In the genomic region with DNA sequence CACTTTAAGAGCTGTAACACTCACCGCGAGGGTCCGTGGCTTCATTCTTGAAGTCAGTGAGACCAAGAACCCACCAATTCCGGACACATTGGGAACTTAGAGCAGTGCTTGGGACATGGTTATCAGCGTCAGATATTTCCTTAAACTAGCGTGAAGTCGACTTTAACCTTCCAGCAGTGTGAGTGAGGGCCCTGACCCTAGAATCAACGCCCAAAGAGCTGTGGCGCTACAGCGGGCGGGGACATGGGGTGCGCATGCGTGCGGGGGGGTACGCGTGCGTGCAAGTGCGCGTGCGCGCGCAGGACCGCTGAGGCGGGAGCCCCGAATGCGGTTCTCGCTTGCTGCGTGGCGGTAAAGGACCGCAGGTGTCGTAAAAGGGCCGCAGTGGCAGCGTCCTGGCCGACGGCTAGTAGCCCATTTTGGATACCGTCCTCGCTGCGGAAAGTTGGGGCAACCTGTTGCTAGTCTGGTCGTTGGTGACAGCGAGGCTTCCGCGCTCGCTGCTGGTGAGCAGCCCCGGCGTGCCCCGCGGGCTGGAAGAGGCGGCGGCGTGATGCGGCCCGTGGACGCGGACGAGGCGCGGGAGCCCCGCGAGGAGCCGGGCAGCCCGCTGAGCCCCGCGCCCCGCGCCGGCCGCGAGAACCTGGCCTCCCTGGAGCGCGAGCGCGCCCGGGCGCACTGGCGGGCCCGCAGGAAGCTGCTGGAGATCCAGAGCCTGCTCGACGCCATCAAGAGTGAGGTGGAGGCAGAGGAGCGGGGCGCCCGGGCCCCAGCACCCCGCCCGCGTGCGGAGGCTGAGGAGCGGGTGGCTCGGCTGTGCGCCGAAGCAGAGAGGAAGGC, we compare ENCODE assay signal across 1 cellular context.
TF ChIP-seq lines count a peak whose summit lies in the region.

No MANE protein-coding gene starts in this region.

TF ChIP-seq in K562, 482 proteins besides CTCF, POLR2A, EP300 and RAD21 (continued from another document and continues in another):
- TF ChIP-seq, protein P1, sequence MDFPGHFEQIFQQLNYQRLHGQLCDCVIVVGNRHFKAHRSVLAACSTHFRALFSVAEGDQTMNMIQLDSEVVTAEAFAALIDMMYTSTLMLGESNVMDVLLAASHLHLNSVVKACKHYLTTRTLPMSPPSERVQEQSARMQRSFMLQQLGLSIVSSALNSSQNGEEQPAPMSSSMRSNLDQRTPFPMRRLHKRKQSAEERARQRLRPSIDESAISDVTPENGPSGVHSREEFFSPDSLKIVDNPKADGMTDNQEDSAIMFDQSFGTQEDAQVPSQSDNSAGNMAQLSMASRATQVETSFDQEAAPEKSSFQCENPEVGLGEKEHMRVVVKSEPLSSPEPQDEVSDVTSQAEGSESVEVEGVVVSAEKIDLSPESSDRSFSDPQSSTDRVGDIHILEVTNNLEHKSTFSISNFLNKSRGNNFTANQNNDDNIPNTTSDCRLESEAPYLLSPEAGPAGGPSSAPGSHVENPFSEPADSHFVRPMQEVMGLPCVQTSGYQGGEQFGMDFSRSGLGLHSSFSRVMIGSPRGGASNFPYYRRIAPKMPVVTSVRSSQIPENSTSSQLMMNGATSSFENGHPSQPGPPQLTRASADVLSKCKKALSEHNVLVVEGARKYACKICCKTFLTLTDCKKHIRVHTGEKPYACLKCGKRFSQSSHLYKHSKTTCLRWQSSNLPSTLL (IDR thresholded peaks at IDR 0.05), result no peak
- TF ChIP-seq NR3C1 (CRISPR knock-in tag; IDR thresholded peaks at IDR 0.05) (no peak), ZNF780A (CRISPR knock-in tag; IDR thresholded peaks at IDR 0.05) (no peak), HDAC3 (IDR thresholded peaks at IDR 0.05; ENCODE audit: borderline replicate concordance, partially characterized antibody) (no peak), PHB (CRISPR knock-in tag; IDR thresholded peaks at IDR 0.05) (no peak), ZNF239 (CRISPR knock-in tag; IDR thresholded peaks at IDR 0.05) (no peak), GABPA (tag; conservative IDR thresholded peaks at IDR 0.05; ENCODE audit: low read depth) (no peak), ZNF644 (tag; IDR thresholded peaks at IDR 0.05; ENCODE audit: low read depth) (no peak; the same call in 1 of the 2 replicates), CHCHD3 (CRISPR knock-in tag; IDR thresholded peaks at IDR 0.05) (no peak), NONO (IDR thresholded peaks at IDR 0.05; ENCODE audit: low read depth in 2 of 2, low read length in 1 of 2) (peak; percentile 75 to 80; a peak in 3 of 4 replicates), MBD2 (IDR thresholded peaks at IDR 0.05; ENCODE audit: borderline replicate concordance, low read depth) (0 out of 2 replicates have a peak, but pooled peaks have one; percentile 16), MAZ (CRISPR knock-in tag; conservative IDR thresholded peaks at IDR 0.05 in 1 of 2, IDR thresholded peaks at IDR 0.05 in 1 of 2) (peak; percentile 61 to 67; a peak in 2 of 4 replicates), C11orf30 (IDR thresholded peaks at IDR 0.05; ENCODE audit: low read depth) (no peak), DIDO1 (tag; IDR thresholded peaks at IDR 0.05; ENCODE audit: low read depth) (no peak), NUFIP1 (IDR thresholded peaks at IDR 0.05; ENCODE audit: partially characterized antibody) (no peak), TEAD4 (IDR thresholded peaks at IDR 0.05; ENCODE audit: low read length) (peak; percentile 13; the same call in 1 of the 2 replicates), TEAD4 (CRISPR knock-in tag; IDR thresholded peaks at IDR 0.05; ENCODE audit: borderline replicate concordance) (no peak; the same call in 1 of the 2 replicates), HNRNPLL (IDR thresholded peaks at IDR 0.05; ENCODE audit: low read depth, low read length, poor library complexity, severe bottlenecking) (peak; percentile 88), NCOA6 (IDR thresholded peaks at IDR 0.05) (no peak), RBM17 (IDR thresholded peaks at IDR 0.05; ENCODE audit: borderline replicate concordance, low read depth, low read length) (no peak), HNRNPL (IDR thresholded peaks at IDR 0.05; ENCODE audit: low read depth, low read length) (no peak), SRSF3 (IDR thresholded peaks at IDR 0.05; ENCODE audit: insufficient read depth, low read length) (no peak), SUPT5H (IDR thresholded peaks at IDR 0.05) (peak; percentile 98), RNF2 (IDR thresholded peaks at IDR 0.05) (peak; percentile 42), CEBPB (tag; IDR thresholded peaks at IDR 0.05) (no peak), NRF1 (conservative IDR thresholded peaks at IDR 0.05 in 1 of 2, IDR thresholded peaks at IDR 0.05 in 1 of 2) (peak; percentile 100), PHF20 (IDR thresholded peaks at IDR 0.05; ENCODE audit: partially characterized antibody) (peak; percentile 12), SETDB1 (IDR thresholded peaks at IDR 0.05; ENCODE audit: low read length) (peak; percentile 94), PHF21A (IDR thresholded peaks at IDR 0.05; ENCODE audit: borderline replicate concordance, low read depth) (no peak), MYBL2 (IDR thresholded peaks at IDR 0.05; ENCODE audit: low read depth) (no peak), MYBL2 (CRISPR knock-in tag; IDR thresholded peaks at IDR 0.05; ENCODE audit: borderline replicate concordance) (no peak), BACH1 (tag; IDR thresholded peaks at IDR 0.05) (no peak)
- TF ChIP-seq, protein P2, sequence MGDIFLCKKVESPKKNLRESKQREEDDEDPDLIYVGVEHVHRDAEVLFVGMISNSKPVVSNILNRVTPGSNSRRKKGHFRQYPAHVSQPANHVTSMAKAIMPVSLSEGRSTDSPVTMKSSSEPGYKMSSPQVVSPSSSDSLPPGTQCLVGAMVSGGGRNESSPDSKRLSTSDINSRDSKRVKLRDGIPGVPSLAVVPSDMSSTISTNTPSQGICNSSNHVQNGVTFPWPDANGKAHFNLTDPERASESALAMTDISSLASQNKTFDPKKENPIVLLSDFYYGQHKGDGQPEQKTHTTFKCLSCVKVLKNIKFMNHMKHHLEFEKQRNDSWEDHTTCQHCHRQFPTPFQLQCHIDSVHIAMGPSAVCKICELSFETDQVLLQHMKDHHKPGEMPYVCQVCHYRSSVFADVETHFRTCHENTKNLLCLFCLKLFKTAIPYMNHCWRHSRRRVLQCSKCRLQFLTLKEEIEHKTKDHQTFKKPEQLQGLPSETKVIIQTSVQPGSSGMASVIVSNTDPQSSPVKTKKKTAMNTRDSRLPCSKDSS (IDR thresholded peaks at IDR 0.05; ENCODE audit: low read depth, partially characterized antibody), result no peak
- TF ChIP-seq, protein P3, sequence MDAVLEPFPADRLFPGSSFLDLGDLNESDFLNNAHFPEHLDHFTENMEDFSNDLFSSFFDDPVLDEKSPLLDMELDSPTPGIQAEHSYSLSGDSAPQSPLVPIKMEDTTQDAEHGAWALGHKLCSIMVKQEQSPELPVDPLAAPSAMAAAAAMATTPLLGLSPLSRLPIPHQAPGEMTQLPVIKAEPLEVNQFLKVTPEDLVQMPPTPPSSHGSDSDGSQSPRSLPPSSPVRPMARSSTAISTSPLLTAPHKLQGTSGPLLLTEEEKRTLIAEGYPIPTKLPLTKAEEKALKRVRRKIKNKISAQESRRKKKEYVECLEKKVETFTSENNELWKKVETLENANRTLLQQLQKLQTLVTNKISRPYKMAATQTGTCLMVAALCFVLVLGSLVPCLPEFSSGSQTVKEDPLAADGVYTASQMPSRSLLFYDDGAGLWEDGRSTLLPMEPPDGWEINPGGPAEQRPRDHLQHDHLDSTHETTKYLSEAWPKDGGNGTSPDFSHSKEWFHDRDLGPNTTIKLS (IDR thresholded peaks at IDR 0.05; ENCODE audit: borderline replicate concordance, low read depth), result peak; percentile 78
- TF ChIP-seq, protein P4, sequence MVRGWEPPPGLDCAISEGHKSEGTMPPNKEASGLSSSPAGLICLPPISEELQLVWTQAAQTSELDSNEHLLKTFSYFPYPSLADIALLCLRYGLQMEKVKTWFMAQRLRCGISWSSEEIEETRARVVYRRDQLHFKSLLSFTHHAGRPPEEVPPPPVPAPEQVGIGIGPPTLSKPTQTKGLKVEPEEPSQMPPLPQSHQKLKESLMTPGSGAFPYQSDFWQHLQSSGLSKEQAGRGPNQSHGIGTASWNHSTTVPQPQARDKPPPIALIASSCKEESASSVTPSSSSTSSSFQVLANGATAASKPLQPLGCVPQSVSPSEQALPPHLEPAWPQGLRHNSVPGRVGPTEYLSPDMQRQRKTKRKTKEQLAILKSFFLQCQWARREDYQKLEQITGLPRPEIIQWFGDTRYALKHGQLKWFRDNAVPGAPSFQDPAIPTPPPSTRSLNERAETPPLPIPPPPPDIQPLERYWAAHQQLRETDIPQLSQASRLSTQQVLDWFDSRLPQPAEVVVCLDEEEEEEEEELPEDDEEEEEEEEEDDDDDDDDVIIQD (CRISPR knock-in tag; IDR thresholded peaks at IDR 0.05), result no peak
- TF ChIP-seq, protein P5, sequence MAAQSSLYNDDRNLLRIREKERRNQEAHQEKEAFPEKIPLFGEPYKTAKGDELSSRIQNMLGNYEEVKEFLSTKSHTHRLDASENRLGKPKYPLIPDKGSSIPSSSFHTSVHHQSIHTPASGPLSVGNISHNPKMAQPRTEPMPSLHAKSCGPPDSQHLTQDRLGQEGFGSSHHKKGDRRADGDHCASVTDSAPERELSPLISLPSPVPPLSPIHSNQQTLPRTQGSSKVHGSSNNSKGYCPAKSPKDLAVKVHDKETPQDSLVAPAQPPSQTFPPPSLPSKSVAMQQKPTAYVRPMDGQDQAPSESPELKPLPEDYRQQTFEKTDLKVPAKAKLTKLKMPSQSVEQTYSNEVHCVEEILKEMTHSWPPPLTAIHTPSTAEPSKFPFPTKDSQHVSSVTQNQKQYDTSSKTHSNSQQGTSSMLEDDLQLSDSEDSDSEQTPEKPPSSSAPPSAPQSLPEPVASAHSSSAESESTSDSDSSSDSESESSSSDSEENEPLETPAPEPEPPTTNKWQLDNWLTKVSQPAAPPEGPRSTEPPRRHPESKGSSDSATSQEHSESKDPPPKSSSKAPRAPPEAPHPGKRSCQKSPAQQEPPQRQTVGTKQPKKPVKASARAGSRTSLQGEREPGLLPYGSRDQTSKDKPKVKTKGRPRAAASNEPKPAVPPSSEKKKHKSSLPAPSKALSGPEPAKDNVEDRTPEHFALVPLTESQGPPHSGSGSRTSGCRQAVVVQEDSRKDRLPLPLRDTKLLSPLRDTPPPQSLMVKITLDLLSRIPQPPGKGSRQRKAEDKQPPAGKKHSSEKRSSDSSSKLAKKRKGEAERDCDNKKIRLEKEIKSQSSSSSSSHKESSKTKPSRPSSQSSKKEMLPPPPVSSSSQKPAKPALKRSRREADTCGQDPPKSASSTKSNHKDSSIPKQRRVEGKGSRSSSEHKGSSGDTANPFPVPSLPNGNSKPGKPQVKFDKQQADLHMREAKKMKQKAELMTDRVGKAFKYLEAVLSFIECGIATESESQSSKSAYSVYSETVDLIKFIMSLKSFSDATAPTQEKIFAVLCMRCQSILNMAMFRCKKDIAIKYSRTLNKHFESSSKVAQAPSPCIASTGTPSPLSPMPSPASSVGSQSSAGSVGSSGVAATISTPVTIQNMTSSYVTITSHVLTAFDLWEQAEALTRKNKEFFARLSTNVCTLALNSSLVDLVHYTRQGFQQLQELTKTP (IDR thresholded peaks at IDR 0.05; ENCODE audit: low read depth in 1 of 2, partially characterized antibody in 2 of 2), result peak in 1 of 2 experiments; percentile 7
- TF ChIP-seq, protein P6, sequence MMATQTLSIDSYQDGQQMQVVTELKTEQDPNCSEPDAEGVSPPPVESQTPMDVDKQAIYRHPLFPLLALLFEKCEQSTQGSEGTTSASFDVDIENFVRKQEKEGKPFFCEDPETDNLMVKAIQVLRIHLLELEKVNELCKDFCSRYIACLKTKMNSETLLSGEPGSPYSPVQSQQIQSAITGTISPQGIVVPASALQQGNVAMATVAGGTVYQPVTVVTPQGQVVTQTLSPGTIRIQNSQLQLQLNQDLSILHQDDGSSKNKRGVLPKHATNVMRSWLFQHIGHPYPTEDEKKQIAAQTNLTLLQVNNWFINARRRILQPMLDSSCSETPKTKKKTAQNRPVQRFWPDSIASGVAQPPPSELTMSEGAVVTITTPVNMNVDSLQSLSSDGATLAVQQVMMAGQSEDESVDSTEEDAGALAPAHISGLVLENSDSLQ (IDR thresholded peaks at IDR 0.05), result no peak
- TF ChIP-seq, protein P7, sequence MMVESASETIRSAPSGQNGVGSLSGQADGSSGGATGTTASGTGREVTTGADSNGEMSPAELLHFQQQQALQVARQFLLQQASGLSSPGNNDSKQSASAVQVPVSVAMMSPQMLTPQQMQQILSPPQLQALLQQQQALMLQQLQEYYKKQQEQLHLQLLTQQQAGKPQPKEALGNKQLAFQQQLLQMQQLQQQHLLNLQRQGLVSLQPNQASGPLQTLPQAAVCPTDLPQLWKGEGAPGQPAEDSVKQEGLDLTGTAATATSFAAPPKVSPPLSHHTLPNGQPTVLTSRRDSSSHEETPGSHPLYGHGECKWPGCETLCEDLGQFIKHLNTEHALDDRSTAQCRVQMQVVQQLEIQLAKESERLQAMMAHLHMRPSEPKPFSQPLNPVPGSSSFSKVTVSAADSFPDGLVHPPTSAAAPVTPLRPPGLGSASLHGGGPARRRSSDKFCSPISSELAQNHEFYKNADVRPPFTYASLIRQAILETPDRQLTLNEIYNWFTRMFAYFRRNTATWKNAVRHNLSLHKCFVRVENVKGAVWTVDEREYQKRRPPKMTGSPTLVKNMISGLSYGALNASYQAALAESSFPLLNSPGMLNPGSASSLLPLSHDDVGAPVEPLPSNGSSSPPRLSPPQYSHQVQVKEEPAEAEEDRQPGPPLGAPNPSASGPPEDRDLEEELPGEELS (CRISPR knock-in tag; IDR thresholded peaks at IDR 0.05; ENCODE audit: borderline replicate concordance), result no peak
- TF ChIP-seq, protein P8, sequence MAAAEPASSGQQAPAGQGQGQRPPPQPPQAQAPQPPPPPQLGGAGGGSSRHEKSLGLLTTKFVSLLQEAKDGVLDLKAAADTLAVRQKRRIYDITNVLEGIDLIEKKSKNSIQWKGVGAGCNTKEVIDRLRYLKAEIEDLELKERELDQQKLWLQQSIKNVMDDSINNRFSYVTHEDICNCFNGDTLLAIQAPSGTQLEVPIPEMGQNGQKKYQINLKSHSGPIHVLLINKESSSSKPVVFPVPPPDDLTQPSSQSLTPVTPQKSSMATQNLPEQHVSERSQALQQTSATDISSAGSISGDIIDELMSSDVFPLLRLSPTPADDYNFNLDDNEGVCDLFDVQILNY (CRISPR knock-in tag; IDR thresholded peaks at IDR 0.05), result no peak
- TF ChIP-seq, protein P9, sequence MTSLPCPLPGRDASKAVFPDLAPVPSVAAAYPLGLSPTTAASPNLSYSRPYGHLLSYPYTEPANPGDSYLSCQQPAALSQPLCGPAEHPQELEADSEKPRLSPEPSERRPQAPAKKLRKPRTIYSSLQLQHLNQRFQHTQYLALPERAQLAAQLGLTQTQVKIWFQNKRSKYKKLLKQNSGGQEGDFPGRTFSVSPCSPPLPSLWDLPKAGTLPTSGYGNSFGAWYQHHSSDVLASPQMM (CRISPR knock-in tag; IDR thresholded peaks at IDR 0.05), result no peak
- TF ChIP-seq, protein P10, sequence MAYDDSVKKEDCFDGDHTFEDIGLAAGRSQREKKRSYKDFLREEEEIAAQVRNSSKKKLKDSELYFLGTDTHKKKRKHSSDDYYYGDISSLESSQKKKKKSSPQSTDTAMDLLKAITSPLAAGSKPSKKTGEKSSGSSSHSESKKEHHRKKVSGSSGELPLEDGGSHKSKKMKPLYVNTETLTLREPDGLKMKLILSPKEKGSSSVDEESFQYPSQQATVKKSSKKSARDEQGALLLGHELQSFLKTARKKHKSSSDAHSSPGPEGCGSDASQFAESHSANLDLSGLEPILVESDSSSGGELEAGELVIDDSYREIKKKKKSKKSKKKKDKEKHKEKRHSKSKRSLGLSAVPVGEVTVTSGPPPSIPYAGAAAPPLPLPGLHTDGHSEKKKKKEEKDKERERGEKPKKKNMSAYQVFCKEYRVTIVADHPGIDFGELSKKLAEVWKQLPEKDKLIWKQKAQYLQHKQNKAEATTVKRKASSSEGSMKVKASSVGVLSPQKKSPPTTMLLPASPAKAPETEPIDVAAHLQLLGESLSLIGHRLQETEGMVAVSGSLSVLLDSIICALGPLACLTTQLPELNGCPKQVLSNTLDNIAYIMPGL (CRISPR knock-in tag; IDR thresholded peaks at IDR 0.05), result no peak
